Comparison of ENCODE assay signal across 1 cellular context in the genomic region with DNA sequence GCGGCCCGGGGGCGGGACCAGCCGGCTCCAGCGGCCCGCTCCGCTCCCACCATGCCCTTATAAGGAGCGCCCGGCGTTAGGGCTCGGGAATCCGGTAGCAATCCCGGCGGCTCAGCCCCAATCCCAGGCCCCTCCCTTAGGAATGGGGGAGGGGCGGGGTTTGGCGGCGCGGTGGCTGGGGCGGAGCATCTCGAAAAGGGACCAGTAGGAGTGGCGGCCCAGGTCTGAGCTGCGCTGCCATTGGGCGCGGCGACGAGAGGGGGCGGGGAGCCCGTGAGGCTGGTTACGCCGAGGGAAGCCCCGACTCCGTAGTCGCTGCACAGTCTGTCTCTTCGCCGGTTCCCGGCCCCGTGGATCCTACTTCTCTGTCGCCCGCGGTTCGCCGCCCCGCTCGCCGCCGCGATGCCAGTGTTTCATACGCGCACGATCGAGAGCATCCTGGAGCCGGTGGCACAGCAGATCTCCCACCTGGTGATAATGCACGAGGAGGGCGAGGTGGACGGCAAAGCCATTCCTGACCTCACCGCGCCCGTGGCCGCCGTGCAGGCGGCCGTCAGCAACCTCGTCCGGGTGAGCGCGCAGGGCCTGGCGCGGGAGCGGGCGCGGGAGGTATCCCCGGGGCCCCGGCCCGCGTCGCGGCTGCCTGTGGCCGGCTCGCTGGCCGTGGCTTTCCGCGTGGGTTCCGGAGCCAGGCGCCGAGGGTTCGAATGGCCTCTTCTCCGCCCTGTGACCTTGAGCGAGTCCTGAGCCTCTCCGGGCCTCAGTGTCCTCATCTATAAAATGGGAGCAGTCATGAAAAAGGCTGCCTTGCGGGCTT.
TF ChIP-seq lines count a peak whose summit lies in the region.

A gene (plus strand): TSS at position 311 of the 817 bp plus-strand sequence. CDS start 92 bp downstream, at position 403.

TF ChIP-seq in GM12878, 131 proteins besides CTCF, POLR2A, EP300 and RAD21 (continued from another document and continues in another):
- TF ChIP-seq LARP7 (IDR thresholded peaks at IDR 0.05) (0 out of 2 replicates have a peak, but pooled peaks have one; percentile 81), SUZ12 (IDR thresholded peaks at IDR 0.05; ENCODE audit: unreplicated experiment) (no peak), RFX5 (IDR thresholded peaks at IDR 0.05; ENCODE audit: low read depth, low read length) (peak; percentile 27; the same call in 1 of the 2 replicates), MYB (IDR thresholded peaks at IDR 0.05; ENCODE audit: borderline replicate concordance, low read depth, low read length) (no peak), BRCA1 (IDR thresholded peaks at IDR 0.05; ENCODE audit: low read depth, low read length) (no peak), POU2F2 (IDR thresholded peaks at IDR 0.05; ENCODE audit: borderline replicate concordance, low read depth, low read length) (no peak), TCF3 (IDR thresholded peaks at IDR 0.05; ENCODE audit: borderline replicate concordance, insufficient read depth, low read depth, low read length) (no peak), NRF1 (conservative IDR thresholded peaks at IDR 0.05; ENCODE audit: low read depth, low read length) (no peak), BMI1 (IDR thresholded peaks at IDR 0.05; ENCODE audit: borderline replicate concordance) (no peak), CHD2 (IDR thresholded peaks at IDR 0.05; ENCODE audit: borderline replicate concordance, low read depth, low read length) (peak; percentile 77), POLR2AphosphoS5 (IDR thresholded peaks at IDR 0.05; ENCODE audit: low read length) (peak; percentile 76), TBL1XR1 (IDR thresholded peaks at IDR 0.05; ENCODE audit: low read depth, low read length) (no peak), SREBF1 (IDR thresholded peaks at IDR 0.05; ENCODE audit: low read length) (no peak), ESRRA (IDR thresholded peaks at IDR 0.05; ENCODE audit: low read length) (peak; percentile 70; the same call in 1 of the 2 replicates), YBX1 (IDR thresholded peaks at IDR 0.05) (no peak), ZZZ3 (IDR thresholded peaks at IDR 0.05; ENCODE audit: control insufficient read depth, insufficient read length, low read depth) (no peak), SP1 (IDR thresholded peaks at IDR 0.05; ENCODE audit: low read depth, low read length) (peak; percentile 89), NR2C2 (IDR thresholded peaks at IDR 0.05; ENCODE audit: borderline replicate concordance, control insufficient read depth, insufficient read length, low read depth) (no peak), NFYA (IDR thresholded peaks at IDR 0.05; ENCODE audit: borderline replicate concordance, low read depth, low read length) (no peak; the same call in 1 of the 2 replicates), STAT3 (IDR thresholded peaks at IDR 0.05; ENCODE audit: low read depth, low read length) (no peak), POLR2AphosphoS2 (IDR thresholded peaks at IDR 0.05; ENCODE audit: low read depth, low read length) (no peak), DPF2 (IDR thresholded peaks at IDR 0.05) (peak; percentile 65), ZNF24 (IDR thresholded peaks at IDR 0.05) (no peak), CREB1 (IDR thresholded peaks at IDR 0.05; ENCODE audit: low read depth) (peak; percentile 59; the same call in 1 of the 2 replicates), ETV6 (conservative IDR thresholded peaks at IDR 0.05 in 1 of 2, IDR thresholded peaks at IDR 0.05 in 1 of 2; ENCODE audit: borderline replicate concordance in 1 of 2, low read depth in 1 of 2) (no peak), BCL11A (IDR thresholded peaks at IDR 0.05; ENCODE audit: low read depth, low read length) (no peak), MEF2B (IDR thresholded peaks at IDR 0.05; ENCODE audit: partially characterized antibody, poor library complexity, severe bottlenecking) (no peak)
- TF ChIP-seq, protein P1, sequence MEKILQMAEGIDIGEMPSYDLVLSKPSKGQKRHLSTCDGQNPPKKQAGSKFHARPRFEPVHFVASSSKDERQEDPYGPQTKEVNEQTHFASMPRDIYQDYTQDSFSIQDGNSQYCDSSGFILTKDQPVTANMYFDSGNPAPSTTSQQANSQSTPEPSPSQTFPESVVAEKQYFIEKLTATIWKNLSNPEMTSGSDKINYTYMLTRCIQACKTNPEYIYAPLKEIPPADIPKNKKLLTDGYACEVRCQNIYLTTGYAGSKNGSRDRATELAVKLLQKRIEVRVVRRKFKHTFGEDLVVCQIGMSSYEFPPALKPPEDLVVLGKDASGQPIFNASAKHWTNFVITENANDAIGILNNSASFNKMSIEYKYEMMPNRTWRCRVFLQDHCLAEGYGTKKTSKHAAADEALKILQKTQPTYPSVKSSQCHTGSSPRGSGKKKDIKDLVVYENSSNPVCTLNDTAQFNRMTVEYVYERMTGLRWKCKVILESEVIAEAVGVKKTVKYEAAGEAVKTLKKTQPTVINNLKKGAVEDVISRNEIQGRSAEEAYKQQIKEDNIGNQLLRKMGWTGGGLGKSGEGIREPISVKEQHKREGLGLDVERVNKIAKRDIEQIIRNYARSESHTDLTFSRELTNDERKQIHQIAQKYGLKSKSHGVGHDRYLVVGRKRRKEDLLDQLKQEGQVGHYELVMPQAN (conservative IDR thresholded peaks at IDR 0.05), result no peak; the same call in none of the 2 replicates
- TF ChIP-seq, protein P2, sequence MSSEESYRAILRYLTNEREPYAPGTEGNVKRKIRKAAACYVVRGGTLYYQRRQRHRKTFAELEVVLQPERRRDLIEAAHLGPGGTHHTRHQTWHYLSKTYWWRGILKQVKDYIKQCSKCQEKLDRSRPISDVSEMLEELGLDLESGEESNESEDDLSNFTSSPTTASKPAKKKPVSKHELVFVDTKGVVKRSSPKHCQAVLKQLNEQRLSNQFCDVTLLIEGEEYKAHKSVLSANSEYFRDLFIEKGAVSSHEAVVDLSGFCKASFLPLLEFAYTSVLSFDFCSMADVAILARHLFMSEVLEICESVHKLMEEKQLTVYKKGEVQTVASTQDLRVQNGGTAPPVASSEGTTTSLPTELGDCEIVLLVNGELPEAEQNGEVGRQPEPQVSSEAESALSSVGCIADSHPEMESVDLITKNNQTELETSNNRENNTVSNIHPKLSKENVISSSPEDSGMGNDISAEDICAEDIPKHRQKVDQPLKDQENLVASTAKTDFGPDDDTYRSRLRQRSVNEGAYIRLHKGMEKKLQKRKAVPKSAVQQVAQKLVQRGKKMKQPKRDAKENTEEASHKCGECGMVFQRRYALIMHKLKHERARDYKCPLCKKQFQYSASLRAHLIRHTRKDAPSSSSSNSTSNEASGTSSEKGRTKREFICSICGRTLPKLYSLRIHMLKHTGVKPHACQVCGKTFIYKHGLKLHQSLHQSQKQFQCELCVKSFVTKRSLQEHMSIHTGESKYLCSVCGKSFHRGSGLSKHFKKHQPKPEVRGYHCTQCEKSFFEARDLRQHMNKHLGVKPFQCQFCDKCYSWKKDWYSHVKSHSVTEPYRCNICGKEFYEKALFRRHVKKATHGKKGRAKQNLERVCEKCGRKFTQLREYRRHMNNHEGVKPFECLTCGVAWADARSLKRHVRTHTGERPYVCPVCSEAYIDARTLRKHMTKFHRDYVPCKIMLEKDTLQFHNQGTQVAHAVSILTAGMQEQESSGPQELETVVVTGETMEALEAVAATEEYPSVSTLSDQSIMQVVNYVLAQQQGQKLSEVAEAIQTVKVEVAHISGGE (CRISPR knock-in tag; IDR thresholded peaks at IDR 0.05), result no peak
- TF ChIP-seq, protein P3, sequence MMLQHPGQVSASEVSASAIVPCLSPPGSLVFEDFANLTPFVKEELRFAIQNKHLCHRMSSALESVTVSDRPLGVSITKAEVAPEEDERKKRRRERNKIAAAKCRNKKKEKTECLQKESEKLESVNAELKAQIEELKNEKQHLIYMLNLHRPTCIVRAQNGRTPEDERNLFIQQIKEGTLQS (IDR thresholded peaks at IDR 0.05; ENCODE audit: borderline replicate concordance, extremely low read depth, low read depth, low read length), result no peak
- TF ChIP-seq, protein P4, sequence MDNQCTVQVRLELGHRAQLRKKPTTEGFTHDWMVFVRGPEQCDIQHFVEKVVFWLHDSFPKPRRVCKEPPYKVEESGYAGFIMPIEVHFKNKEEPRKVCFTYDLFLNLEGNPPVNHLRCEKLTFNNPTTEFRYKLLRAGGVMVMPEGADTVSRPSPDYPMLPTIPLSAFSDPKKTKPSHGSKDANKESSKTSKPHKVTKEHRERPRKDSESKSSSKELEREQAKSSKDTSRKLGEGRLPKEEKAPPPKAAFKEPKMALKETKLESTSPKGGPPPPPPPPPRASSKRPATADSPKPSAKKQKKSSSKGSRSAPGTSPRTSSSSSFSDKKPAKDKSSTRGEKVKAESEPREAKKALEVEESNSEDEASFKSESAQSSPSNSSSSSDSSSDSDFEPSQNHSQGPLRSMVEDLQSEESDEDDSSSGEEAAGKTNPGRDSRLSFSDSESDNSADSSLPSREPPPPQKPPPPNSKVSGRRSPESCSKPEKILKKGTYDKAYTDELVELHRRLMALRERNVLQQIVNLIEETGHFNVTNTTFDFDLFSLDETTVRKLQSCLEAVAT (IDR thresholded peaks at IDR 0.05), result no peak
- TF ChIP-seq, protein P5, sequence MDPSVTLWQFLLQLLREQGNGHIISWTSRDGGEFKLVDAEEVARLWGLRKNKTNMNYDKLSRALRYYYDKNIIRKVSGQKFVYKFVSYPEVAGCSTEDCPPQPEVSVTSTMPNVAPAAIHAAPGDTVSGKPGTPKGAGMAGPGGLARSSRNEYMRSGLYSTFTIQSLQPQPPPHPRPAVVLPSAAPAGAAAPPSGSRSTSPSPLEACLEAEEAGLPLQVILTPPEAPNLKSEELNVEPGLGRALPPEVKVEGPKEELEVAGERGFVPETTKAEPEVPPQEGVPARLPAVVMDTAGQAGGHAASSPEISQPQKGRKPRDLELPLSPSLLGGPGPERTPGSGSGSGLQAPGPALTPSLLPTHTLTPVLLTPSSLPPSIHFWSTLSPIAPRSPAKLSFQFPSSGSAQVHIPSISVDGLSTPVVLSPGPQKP (IDR thresholded peaks at IDR 0.05; ENCODE audit: low read depth, low read length), result no peak
- TF ChIP-seq, protein P6, sequence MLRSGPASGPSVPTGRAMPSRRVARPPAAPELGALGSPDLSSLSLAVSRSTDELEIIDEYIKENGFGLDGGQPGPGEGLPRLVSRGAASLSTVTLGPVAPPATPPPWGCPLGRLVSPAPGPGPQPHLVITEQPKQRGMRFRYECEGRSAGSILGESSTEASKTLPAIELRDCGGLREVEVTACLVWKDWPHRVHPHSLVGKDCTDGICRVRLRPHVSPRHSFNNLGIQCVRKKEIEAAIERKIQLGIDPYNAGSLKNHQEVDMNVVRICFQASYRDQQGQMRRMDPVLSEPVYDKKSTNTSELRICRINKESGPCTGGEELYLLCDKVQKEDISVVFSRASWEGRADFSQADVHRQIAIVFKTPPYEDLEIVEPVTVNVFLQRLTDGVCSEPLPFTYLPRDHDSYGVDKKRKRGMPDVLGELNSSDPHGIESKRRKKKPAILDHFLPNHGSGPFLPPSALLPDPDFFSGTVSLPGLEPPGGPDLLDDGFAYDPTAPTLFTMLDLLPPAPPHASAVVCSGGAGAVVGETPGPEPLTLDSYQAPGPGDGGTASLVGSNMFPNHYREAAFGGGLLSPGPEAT (IDR thresholded peaks at IDR 0.05; ENCODE audit: low read depth), result peak; percentile 55; the same call in 1 of the 2 replicates
- TF ChIP-seq, protein P7, sequence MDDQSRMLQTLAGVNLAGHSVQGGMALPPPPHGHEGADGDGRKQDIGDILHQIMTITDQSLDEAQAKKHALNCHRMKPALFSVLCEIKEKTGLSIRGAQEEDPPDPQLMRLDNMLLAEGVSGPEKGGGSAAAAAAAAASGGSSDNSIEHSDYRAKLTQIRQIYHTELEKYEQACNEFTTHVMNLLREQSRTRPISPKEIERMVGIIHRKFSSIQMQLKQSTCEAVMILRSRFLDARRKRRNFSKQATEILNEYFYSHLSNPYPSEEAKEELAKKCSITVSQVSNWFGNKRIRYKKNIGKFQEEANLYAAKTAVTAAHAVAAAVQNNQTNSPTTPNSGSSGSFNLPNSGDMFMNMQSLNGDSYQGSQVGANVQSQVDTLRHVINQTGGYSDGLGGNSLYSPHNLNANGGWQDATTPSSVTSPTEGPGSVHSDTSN (IDR thresholded peaks at IDR 0.05; ENCODE audit: insufficient replicate concordance, low read depth, low read length), result no peak
- TF ChIP-seq, protein P8, sequence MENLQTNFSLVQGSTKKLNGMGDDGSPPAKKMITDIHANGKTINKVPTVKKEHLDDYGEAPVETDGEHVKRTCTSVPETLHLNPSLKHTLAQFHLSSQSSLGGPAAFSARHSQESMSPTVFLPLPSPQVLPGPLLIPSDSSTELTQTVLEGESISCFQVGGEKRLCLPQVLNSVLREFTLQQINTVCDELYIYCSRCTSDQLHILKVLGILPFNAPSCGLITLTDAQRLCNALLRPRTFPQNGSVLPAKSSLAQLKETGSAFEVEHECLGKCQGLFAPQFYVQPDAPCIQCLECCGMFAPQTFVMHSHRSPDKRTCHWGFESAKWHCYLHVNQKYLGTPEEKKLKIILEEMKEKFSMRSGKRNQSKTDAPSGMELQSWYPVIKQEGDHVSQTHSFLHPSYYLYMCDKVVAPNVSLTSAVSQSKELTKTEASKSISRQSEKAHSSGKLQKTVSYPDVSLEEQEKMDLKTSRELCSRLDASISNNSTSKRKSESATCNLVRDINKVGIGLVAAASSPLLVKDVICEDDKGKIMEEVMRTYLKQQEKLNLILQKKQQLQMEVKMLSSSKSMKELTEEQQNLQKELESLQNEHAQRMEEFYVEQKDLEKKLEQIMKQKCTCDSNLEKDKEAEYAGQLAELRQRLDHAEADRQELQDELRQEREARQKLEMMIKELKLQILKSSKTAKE (IDR thresholded peaks at IDR 0.05; ENCODE audit: low read depth, poor library complexity, severe bottlenecking), result no peak
- TF ChIP-seq, protein P9, sequence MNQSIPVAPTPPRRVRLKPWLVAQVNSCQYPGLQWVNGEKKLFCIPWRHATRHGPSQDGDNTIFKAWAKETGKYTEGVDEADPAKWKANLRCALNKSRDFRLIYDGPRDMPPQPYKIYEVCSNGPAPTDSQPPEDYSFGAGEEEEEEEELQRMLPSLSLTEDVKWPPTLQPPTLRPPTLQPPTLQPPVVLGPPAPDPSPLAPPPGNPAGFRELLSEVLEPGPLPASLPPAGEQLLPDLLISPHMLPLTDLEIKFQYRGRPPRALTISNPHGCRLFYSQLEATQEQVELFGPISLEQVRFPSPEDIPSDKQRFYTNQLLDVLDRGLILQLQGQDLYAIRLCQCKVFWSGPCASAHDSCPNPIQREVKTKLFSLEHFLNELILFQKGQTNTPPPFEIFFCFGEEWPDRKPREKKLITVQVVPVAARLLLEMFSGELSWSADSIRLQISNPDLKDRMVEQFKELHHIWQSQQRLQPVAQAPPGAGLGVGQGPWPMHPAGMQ (IDR thresholded peaks at IDR 0.05; ENCODE audit: borderline replicate concordance), result no peak
- TF ChIP-seq, protein P10, sequence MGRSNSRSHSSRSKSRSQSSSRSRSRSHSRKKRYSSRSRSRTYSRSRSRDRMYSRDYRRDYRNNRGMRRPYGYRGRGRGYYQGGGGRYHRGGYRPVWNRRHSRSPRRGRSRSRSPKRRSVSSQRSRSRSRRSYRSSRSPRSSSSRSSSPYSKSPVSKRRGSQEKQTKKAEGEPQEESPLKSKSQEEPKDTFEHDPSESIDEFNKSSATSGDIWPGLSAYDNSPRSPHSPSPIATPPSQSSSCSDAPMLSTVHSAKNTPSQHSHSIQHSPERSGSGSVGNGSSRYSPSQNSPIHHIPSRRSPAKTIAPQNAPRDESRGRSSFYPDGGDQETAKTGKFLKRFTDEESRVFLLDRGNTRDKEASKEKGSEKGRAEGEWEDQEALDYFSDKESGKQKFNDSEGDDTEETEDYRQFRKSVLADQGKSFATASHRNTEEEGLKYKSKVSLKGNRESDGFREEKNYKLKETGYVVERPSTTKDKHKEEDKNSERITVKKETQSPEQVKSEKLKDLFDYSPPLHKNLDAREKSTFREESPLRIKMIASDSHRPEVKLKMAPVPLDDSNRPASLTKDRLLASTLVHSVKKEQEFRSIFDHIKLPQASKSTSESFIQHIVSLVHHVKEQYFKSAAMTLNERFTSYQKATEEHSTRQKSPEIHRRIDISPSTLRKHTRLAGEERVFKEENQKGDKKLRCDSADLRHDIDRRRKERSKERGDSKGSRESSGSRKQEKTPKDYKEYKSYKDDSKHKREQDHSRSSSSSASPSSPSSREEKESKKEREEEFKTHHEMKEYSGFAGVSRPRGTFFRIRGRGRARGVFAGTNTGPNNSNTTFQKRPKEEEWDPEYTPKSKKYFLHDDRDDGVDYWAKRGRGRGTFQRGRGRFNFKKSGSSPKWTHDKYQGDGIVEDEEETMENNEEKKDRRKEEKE (IDR thresholded peaks at IDR 0.05), result no peak
